Comparison of ENCODE assay signal across 1 cellular context in the genomic region with DNA sequence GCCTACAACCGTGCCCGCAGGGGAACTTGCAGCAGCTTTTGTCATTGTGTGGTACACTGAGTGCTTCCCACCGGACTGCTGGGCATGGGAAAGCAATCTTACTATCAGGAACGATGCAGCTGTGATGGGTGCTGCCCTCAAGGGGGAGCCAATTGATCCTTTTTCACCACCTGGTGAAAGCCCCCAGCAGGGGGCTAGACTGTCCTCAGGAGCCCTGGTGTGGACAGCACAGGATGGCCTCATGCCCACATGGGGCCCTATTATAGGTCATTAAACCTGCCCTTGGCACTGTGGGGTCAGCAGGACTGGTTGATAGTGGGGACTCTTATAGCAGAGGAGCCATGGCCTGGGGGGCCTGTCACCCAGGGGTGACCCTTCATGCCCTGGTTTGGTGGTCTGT.
TF ChIP-seq lines count a peak whose summit lies in the region.

No MANE protein-coding gene starts in this region.

TF ChIP-seq in H1, 55 proteins besides CTCF, POLR2A, EP300 and RAD21 (continued from another document):
- TF ChIP-seq, protein P1, sequence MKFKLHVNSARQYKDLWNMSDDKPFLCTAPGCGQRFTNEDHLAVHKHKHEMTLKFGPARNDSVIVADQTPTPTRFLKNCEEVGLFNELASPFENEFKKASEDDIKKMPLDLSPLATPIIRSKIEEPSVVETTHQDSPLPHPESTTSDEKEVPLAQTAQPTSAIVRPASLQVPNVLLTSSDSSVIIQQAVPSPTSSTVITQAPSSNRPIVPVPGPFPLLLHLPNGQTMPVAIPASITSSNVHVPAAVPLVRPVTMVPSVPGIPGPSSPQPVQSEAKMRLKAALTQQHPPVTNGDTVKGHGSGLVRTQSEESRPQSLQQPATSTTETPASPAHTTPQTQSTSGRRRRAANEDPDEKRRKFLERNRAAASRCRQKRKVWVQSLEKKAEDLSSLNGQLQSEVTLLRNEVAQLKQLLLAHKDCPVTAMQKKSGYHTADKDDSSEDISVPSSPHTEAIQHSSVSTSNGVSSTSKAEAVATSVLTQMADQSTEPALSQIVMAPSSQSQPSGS (IDR thresholded peaks at IDR 0.05; ENCODE audit: low read length): no peak
- TF ChIP-seq CHD2 (IDR thresholded peaks at IDR 0.05; ENCODE audit: low read length): no peak
- TF ChIP-seq TAF7 (optimal IDR thresholded peaks at IDR 0.05; ENCODE audit: borderline replicate concordance, low read depth, low read length): no peak
- no peak for TF ChIP-seq ZNF274 (IDR thresholded peaks at IDR 0.05; ENCODE audit: borderline replicate concordance, extremely low read depth, low read length)
- TF ChIP-seq GABPA (IDR thresholded peaks at IDR 0.05; ENCODE audit: borderline replicate concordance, insufficient read depth, low read length): no peak
- TF ChIP-seq ASH2L (IDR thresholded peaks at IDR 0.05; ENCODE audit: low read length): no peak
- no peak for TF ChIP-seq EZH2 (IDR thresholded peaks at IDR 0.05; ENCODE audit: low read depth, low read length, severe bottlenecking)
- TF ChIP-seq KDM5A (IDR thresholded peaks at IDR 0.05; ENCODE audit: low read length): no peak
- TF ChIP-seq TEAD4 (IDR thresholded peaks at IDR 0.05; ENCODE audit: low read depth, low read length): no peak
